Comparison of ENCODE assay signal across 1 cellular context in genomic region chr1:161197560-161198205, GRCh38.
TF ChIP-seq lines count a peak whose summit lies in the region.

No MANE protein-coding gene starts in this region.

TF ChIP-seq in H1, 55 proteins besides CTCF, POLR2A, EP300 and RAD21:
- TF ChIP-seq POU5F1 (IDR thresholded peaks at IDR 0.05; ENCODE audit: low read depth, low read length) (no peak), RFX5 (IDR thresholded peaks at IDR 0.05; ENCODE audit: borderline replicate concordance, low read depth, low read length) (no peak), CBX8 (IDR thresholded peaks at IDR 0.05; ENCODE audit: borderline replicate concordance, low read depth, low read length) (no peak), KDM1A (IDR thresholded peaks at IDR 0.05; ENCODE audit: borderline replicate concordance, low read length) (no peak), SP1 (IDR thresholded peaks at IDR 0.05; ENCODE audit: low read depth, low read length) (no peak), TAF7 (optimal IDR thresholded peaks at IDR 0.05; ENCODE audit: borderline replicate concordance, low read depth, low read length) (no peak), CHD2 (IDR thresholded peaks at IDR 0.05; ENCODE audit: low read length) (no peak), JUND (IDR thresholded peaks at IDR 0.05; ENCODE audit: low read length) (no peak), USF2 (IDR thresholded peaks at IDR 0.05; ENCODE audit: low read length) (no peak), SP4 (IDR thresholded peaks at IDR 0.05; ENCODE audit: low read length) (no peak), CREB1 (IDR thresholded peaks at IDR 0.05) (no peak), YY1 (IDR thresholded peaks at IDR 0.05; ENCODE audit: low read depth, low read length) (no peak), HDAC6 (IDR thresholded peaks at IDR 0.05; ENCODE audit: low read depth, low read length) (no peak), EZH2 (IDR thresholded peaks at IDR 0.05; ENCODE audit: low read depth, low read length, severe bottlenecking) (no peak), TAF1 (IDR thresholded peaks at IDR 0.05; ENCODE audit: low read depth, low read length) (no peak)
